ENCODE assay signal across 28 cellular contexts in the genomic region with DNA sequence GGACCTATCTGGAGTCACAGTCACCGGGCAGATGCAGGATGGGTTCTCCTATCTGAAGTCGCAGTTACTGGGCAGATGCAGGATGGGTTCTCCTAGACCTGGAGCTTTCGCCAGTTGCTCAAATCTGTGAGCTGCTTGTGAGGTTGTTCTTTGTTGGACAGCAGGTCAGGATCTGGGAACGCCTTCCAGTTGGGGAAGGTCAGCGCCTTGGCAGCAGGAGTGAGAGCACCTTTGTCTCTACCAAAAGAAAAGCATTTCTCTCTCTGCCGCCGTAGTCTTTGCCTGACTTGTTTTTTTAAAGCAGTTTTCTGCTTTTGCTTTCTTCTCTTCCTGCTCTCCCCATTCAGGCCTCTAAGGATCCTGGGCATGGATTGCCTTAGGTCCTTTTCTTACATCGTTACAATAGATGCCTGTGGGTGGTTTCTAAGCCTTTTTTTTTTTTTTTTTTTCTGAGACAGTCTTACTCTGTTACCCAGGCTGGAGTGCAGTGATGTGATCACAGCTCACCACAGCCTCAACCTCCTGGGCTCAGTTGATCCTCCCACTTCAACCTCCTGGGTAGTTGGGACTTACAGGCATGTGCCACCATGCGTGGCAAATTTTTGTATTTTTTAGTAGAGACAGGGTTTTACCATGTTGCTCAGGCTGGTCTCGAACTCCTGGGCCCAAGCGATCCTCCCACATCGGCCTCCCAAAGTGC. TPM values are rescaled to one million over a fixed set of nuclear protein-coding genes. Genes with fewer than 3 reads are reported as not detected.
DNase-seq lines count a peak whose midpoint lies in the region; ATAC-seq and TF ChIP-seq lines count a peak whose summit lies in the region.
"Had no signal": no experiment of that assay in that cellular context is flagged by ENCODE, and none has a peak within 500 bp of the region (broad histone marks: within the 10 kb centered on the region; RNA-seq: fewer than 3 reads in every experiment).

No MANE protein-coding gene starts in this region.

- no peak for TF ChIP-seq POLR2A in heart left ventricle (IDR thresholded peaks at IDR 0.05)
- no peak for TF ChIP-seq POLR2A in adrenal gland (IDR thresholded peaks at IDR 0.05)
- no peak for TF ChIP-seq POLR2A in transverse colon (IDR thresholded peaks at IDR 0.05)

- DNase-seq in cardiac muscle cell (ENCODE audit: low read depth in 1 of 2, low spot score in 1 of 2) (no peak), heart left ventricle (no peak), adrenal gland (peak in 4 of 7 donors; percentile 24 to 39 (median 36)), upper lobe of right lung (peak; percentile 6), transverse colon (no peak), HT-29 (ENCODE audit: low spot score) (no peak)
- DNase-seq in T-helper 2 cell treated with Interferon-gamma antibody and Interleukin-4, amounts not matched to agents 5 μg/mL and 100 μg/mL, for 36 hours (ENCODE audit: low spot score), result no peak
- DNase-seq: 8988T; activated CD4-positive, alpha-beta T cell treated with anti-CD3 and anti-CD28 coated beads, Interleukin-2, amount 10 ng/mL, durations not matched to agents 7 days and 5 days; activated CD8-positive, alpha-beta memory T cell treated with anti-CD3 and anti-CD28 coated beads, Interleukin-2, amount 10 ng/mL, durations not matched to agents 7 days and 5 days; activated T-cell treated with anti-CD3 and anti-CD28 coated beads, Interleukin-2, amount 50 U/mL, for 48 hours; CD4-positive, CD25-positive, alpha-beta regulatory T cell; effector CD8-positive, alpha-beta T cell; left lung; mesendoderm; NCI-H1092; NCI-H187; NCI-H345; NCI-H774; occipital lobe had no signal

- peaks cover 15% of the 10 kb centered on the region for H3K4me1 Mint-ChIP-seq in T-helper 2 cell treated with Interferon-gamma antibody and Interleukin-4, amounts not matched to agents 5 μg/mL and 100 μg/mL, for 36 hours (ENCODE audit: low read depth)

- no peaks in the 10 kb centered on the region for H3K27me3 ChIP-seq in cardiac muscle cell
- no peaks in the 10 kb centered on the region for H3K27me3 ChIP-seq in heart left ventricle
- no peaks in the 10 kb centered on the region for H3K27me3 ChIP-seq in adrenal gland
- no peaks in the 10 kb centered on the region for H3K27me3 ChIP-seq in iPS-20b (ENCODE audit: insufficient read depth, low read length)
- H3K27me3 ChIP-seq in upper lobe of right lung, result no peaks in the 10 kb centered on the region
- H3K27me3 ChIP-seq in transverse colon, result no peaks in the 10 kb centered on the region
- H3K27me3 ChIP-seq: left lung had no signal

- intact Hi-C loops in heart left ventricle (cut with DNase I), result loop anchor here in 8 of 10 donors (5.0 to 10.0 kb wide), 5 partner anchors 56 to 454 kb away; partner anchors contain the start of gene CENPS (in 4 of the 8)
- intact Hi-C loops in adrenal gland (cut with DNase I), result loop anchor here (5.0 to 10.0 kb wide), 2 partner anchors 58 to 116 kb away; partner anchors contain the start of gene CENPS (in 2 of the 2)
- intact Hi-C loops in upper lobe of right lung (cut with DNase I), result loop anchor here (10.0 kb wide), 1 partner anchor 56 kb away; the partner anchor contains the start of gene CENPS
- intact Hi-C loops in transverse colon (cut with DNase I; ENCODE audit: low total_unique reads), result no loop called here

- 74 to 79% (median 76%) methylated on average over 12 of the region's 12 CpGs for WGBS in heart left ventricle, 4 donors
- 55 to 61% (median 60%) methylated on average over 11 to 12 of the region's 12 CpGs for WGBS in adrenal gland, 4 donors
- 81 to 85% methylated on average over 6 to 12 of the region's 12 CpGs for WGBS in transverse colon (ENCODE audit: low coverage in 1 of 2), 2 donors

- no peaks in the 10 kb centered on the region for H3K9me3 Mint-ChIP-seq in T-helper 2 cell treated with Interferon-gamma antibody and Interleukin-4, amounts not matched to agents 5 μg/mL and 100 μg/mL, for 36 hours
- H3K9me3 Mint-ChIP-seq: activated CD4-positive, alpha-beta T cell treated with anti-CD3 and anti-CD28 coated beads, Interleukin-2, amount 10 ng/mL, durations not matched to agents 7 days and 5 days; stimulated activated naive CD8-positive, alpha-beta T cell treated with anti-CD3 and anti-CD28 coated beads, Interleukin-15, Interleukin-2, amounts not matched to agents 100 ng/mL and 50 ng/mL, for 24 hours had no signal

- peaks cover 11% of the 10 kb centered on the region for H3K4me1 ChIP-seq in cardiac muscle cell (ENCODE audit: low read depth)
- H3K4me1 ChIP-seq in heart left ventricle, result peaks cover 0 to 24% (median 10%) of the 10 kb centered on the region in 12 donors
- peaks cover 5 to 19% of the 10 kb centered on the region in 2 donors for H3K4me1 ChIP-seq in adrenal gland (replicated peaks in 1 of 2)
- peaks cover 3% of the 10 kb centered on the region; the same call in 1 of the 2 replicates for H3K4me1 ChIP-seq in iPS-20b (ENCODE audit: insufficient read depth, low read length)
- H3K4me1 ChIP-seq in upper lobe of right lung, result peaks cover 11% of the 10 kb centered on the region
- H3K4me1 ChIP-seq in transverse colon, result peaks cover 0 to 28% (median 20%) of the 10 kb centered on the region in 4 donors

- H3K36me3 Mint-ChIP-seq in T-helper 2 cell treated with Interferon-gamma antibody and Interleukin-4, amounts not matched to agents 5 μg/mL and 100 μg/mL, for 36 hours (ENCODE audit: low read depth), result peaks cover 8% of the 10 kb centered on the region

- no peak for TF ChIP-seq CTCF in cardiac muscle cell (IDR thresholded peaks at IDR 0.05; ENCODE audit: low read depth, low read length)
- no peak for TF ChIP-seq CTCF in heart left ventricle (IDR thresholded peaks at IDR 0.05)
- TF ChIP-seq CTCF in adrenal gland (IDR thresholded peaks at IDR 0.05), result no peak
- no peak for TF ChIP-seq CTCF in upper lobe of right lung (IDR thresholded peaks at IDR 0.05)
- no peak for TF ChIP-seq CTCF in transverse colon (IDR thresholded peaks at IDR 0.05)

- no peak for TF ChIP-seq EP300 in transverse colon (IDR thresholded peaks at IDR 0.05; ENCODE audit: low read depth)

- in situ Hi-C loops in transverse colon (cut with MboI; ENCODE audit: low pct_ligation_motif_present in 1 of 4, low pct_unique_long_range_greater_than_20kb in 1 of 4, low sequenced_read_pairs in 3 of 4), result loop anchor here in 1 of 4 donors (10.0 kb wide), 1 partner anchor 56 kb away; the partner anchor contains the start of gene CENPS

- no peaks in the 10 kb centered on the region for H3K27me3 Mint-ChIP-seq in T-helper 2 cell treated with Interferon-gamma antibody and Interleukin-4, amounts not matched to agents 5 μg/mL and 100 μg/mL, for 36 hours (ENCODE audit: low read depth)
- H3K27me3 Mint-ChIP-seq: activated CD4-positive, alpha-beta T cell treated with anti-CD3 and anti-CD28 coated beads, Interleukin-2, amount 10 ng/mL, durations not matched to agents 7 days and 5 days; activated CD8-positive, alpha-beta memory T cell treated with anti-CD3 and anti-CD28 coated beads, Interleukin-2, amount 10 ng/mL, durations not matched to agents 7 days and 5 days; CD4-positive, CD25-positive, alpha-beta regulatory T cell; stimulated activated naive CD8-positive, alpha-beta T cell treated with anti-CD3 and anti-CD28 coated beads, Interleukin-15, Interleukin-2, amounts not matched to agents 100 ng/mL and 50 ng/mL, for 24 hours had no signal

- no peaks in the 10 kb centered on the region for H3K36me3 ChIP-seq in cardiac muscle cell
- H3K36me3 ChIP-seq in heart left ventricle, result peaks cover 0 to 11% (median 3%) of the 10 kb centered on the region in 9 donors
- H3K36me3 ChIP-seq in adrenal gland (replicated peaks in 1 of 2), result no peaks in the 10 kb centered on the region
- no peaks in the 10 kb centered on the region for H3K36me3 ChIP-seq in iPS-20b (ENCODE audit: insufficient read depth, low read depth, low read length)
- no peaks in the 10 kb centered on the region for H3K36me3 ChIP-seq in upper lobe of right lung
- H3K36me3 ChIP-seq in transverse colon, result no peaks in the 10 kb centered on the region
- H3K36me3 ChIP-seq: left lung, thoracic aorta had no signal

- H3K4me3 Mint-ChIP-seq in T-helper 2 cell treated with Interferon-gamma antibody and Interleukin-4, amounts not matched to agents 5 μg/mL and 100 μg/mL, for 36 hours, result no peak overlapping the region
- H3K4me3 Mint-ChIP-seq: activated CD4-positive, alpha-beta T cell treated with anti-CD3 and anti-CD28 coated beads, Interleukin-2, amount 10 ng/mL, durations not matched to agents 7 days and 5 days; activated CD8-positive, alpha-beta memory T cell treated with anti-CD3 and anti-CD28 coated beads, Interleukin-2, amount 10 ng/mL, durations not matched to agents 7 days and 5 days; CD4-positive, CD25-positive, alpha-beta regulatory T cell; stimulated activated naive CD8-positive, alpha-beta T cell treated with anti-CD3 and anti-CD28 coated beads, Interleukin-15, Interleukin-2, amounts not matched to agents 100 ng/mL and 50 ng/mL, for 24 hours had no signal

- peak overlapping the region; percentile 67 for H3K27ac ChIP-seq in cardiac muscle cell
- H3K27ac ChIP-seq in heart left ventricle, result no peak overlapping the region
- peak overlapping the region in 2 of 5 donors; percentile 1 to 53 for H3K27ac ChIP-seq in adrenal gland
- H3K27ac ChIP-seq in iPS-20b (ENCODE audit: low read length), result no peak overlapping the region
- H3K27ac ChIP-seq in upper lobe of right lung, result no peak overlapping the region
- no peak overlapping the region for H3K27ac ChIP-seq in transverse colon
- H3K27ac ChIP-seq: left lung, RWPE1, thoracic aorta had no signal

- no peak for ATAC-seq in heart left ventricle
- ATAC-seq in upper lobe of right lung, result no peak
- ATAC-seq: activated CD8-positive, alpha-beta memory T cell treated with anti-CD3 and anti-CD28 coated beads, Interleukin-2, amount 10 ng/mL, durations not matched to agents 7 days and 5 days; left lung had no signal

- no peak overlapping the region for H3K27ac Mint-ChIP-seq in T-helper 2 cell treated with Interferon-gamma antibody and Interleukin-4, amounts not matched to agents 5 μg/mL and 100 μg/mL, for 36 hours
- H3K27ac Mint-ChIP-seq: activated CD4-positive, alpha-beta T cell treated with anti-CD3 and anti-CD28 coated beads, Interleukin-2, amount 10 ng/mL, durations not matched to agents 7 days and 5 days; CD4-positive, CD25-positive, alpha-beta regulatory T cell; stimulated activated naive CD8-positive, alpha-beta T cell treated with anti-CD3 and anti-CD28 coated beads, Interleukin-15, Interleukin-2, amounts not matched to agents 100 ng/mL and 50 ng/mL, for 24 hours had no signal

- H3K9me3 ChIP-seq in cardiac muscle cell (ENCODE audit: low read depth), result no peaks in the 10 kb centered on the region
- peaks cover 0 to 10% (median 0%) of the 10 kb centered on the region in 12 donors for H3K9me3 ChIP-seq in heart left ventricle
- H3K9me3 ChIP-seq in adrenal gland (replicated peaks in 1 of 3), result no peaks in the 10 kb centered on the region
- H3K9me3 ChIP-seq in iPS-20b (ENCODE audit: insufficient read depth, low read depth, low read length), result no peaks in the 10 kb centered on the region
- H3K9me3 ChIP-seq in upper lobe of right lung, result no peaks in the 10 kb centered on the region
- H3K9me3 ChIP-seq in transverse colon, result no peaks in the 10 kb centered on the region
- H3K9me3 ChIP-seq: thoracic aorta had no signal

- 0 out of 2 replicates have a peak overlapping the region, but pooled peaks have one; percentile 0 for H3K9ac ChIP-seq in iPS-20b (ENCODE audit: low read depth, low read length)

- H3K4me3 ChIP-seq in cardiac muscle cell, result no peak overlapping the region
- H3K4me3 ChIP-seq in heart left ventricle, result no peak overlapping the region
- H3K4me3 ChIP-seq in adrenal gland, result no peak overlapping the region
- no peak overlapping the region for H3K4me3 ChIP-seq in iPS-20b (ENCODE audit: low read length)
- H3K4me3 ChIP-seq in upper lobe of right lung, result no peak overlapping the region
- no peak overlapping the region for H3K4me3 ChIP-seq in transverse colon
- H3K4me3 ChIP-seq: left lung, thoracic aorta had no signal

RNA-seq across cellular contexts. Expression of gene PEX14, which starts 15.7 kb away (rescaled TPM):
- total RNA-seq in cardiac muscle cell, result 29.2 and 32.1 TPM in 2 replicates
- 25.0 and 25.7 TPM in 2 replicates for polyA plus RNA-seq in cardiac muscle cell
- 10 to 100 TPM; 14.9 to 25.1 (median 19.6) TPM for total RNA-seq in heart left ventricle
- polyA plus RNA-seq in heart left ventricle, result 10 to 100 TPM; 24.2 to 28.7 TPM
- total RNA-seq in adrenal gland, result 10 to 100 TPM in 6 of 8 donors, 1 to 10 TPM in 2; 9.7 to 23.9 (median 18.1) TPM
- polyA plus RNA-seq in adrenal gland, result 10 to 100 TPM; 15.7 to 19.5 (median 19.5) TPM
- 25.8 TPM for total RNA-seq in upper lobe of right lung
- total RNA-seq in transverse colon, result 10 to 100 TPM in 3 of 4 donors, 1 to 10 TPM in 1; 2.4 to 16.5 (median 12.6) TPM
- total RNA-seq in HT-29 (2014; rRNA removed; shearing (Covaris generic)), result 22.2 and 26.6 TPM in 2 replicates

RNA-seq across cellular contexts. Expression of gene DFFA, which starts 18.1 kb away (rescaled TPM):
- total RNA-seq in cardiac muscle cell (42.0 and 53.6 TPM in 2 replicates), heart left ventricle (10 to 100 TPM; 16.0 to 27.6 (median 24.5) TPM), adrenal gland (10 to 100 TPM; 22.5 to 42.1 (median 35.6) TPM), upper lobe of right lung (36.9 TPM), transverse colon (10 to 100 TPM in 3 of 4 donors, 1 to 10 TPM in 1; 7.5 to 31.6 (median 17.1) TPM)
- polyA plus RNA-seq in cardiac muscle cell (47.5 and 69.4 TPM in 2 replicates), heart left ventricle (10 to 100 TPM; 10.4 to 26.0 TPM), adrenal gland (10 to 100 TPM; 13.0 to 35.2 (median 13.0) TPM)
- 41.2 and 43.2 TPM in 2 replicates for total RNA-seq in HT-29 (2014; rRNA removed; shearing (Covaris generic))

RNA-seq across cellular contexts. Expression of gene CORT, which starts 40.6 kb away (rescaled TPM):
- 2.3 and 3.1 TPM in 2 replicates for total RNA-seq in cardiac muscle cell
- 1.2 and 2.3 TPM in 2 replicates for polyA plus RNA-seq in cardiac muscle cell
- total RNA-seq in heart left ventricle, result under 1 TPM in 2 of 9 donors, not detected in 7; 0.19 to 0.37 TPM
- not detected for polyA plus RNA-seq in heart left ventricle
- under 1 TPM in 3 of 8 donors, not detected in 5; 0.44 to 0.53 (median 0.46) TPM for total RNA-seq in adrenal gland
- polyA plus RNA-seq in adrenal gland, result 1 to 10 TPM in 1 of 3 donors, under 1 TPM in 1, not detected in 1; 0.67 to 1.4 TPM
- total RNA-seq in upper lobe of right lung, result not detected
- total RNA-seq in transverse colon, result 1 to 10 TPM in 3 of 4 donors, not detected in 1; 1.1 to 6.4 (median 2.6) TPM
- total RNA-seq in HT-29 (2014; rRNA removed; shearing (Covaris generic)), result 0.23 TPM in 1 of 2 replicates, not detected in the other
- total RNA-seq: CD4-positive, CD25-positive, alpha-beta regulatory T cell; epithelial cell of proximal tubule; fibroblast of villous mesenchyme; SK-MEL-5; T-helper 1 cell treated with Interleukin-12 subunit alpha and Interleukin-12 subunit beta and Interleukin-4 antibody, amounts not matched to agents 30 ng/mL and 1 ng/mL, for 36 hours; thoracic aorta had no signal
- polyA plus RNA-seq: CD4-positive, CD25-positive, alpha-beta regulatory T cell had no signal

Comparison
In these comparisons a context has a peak if more than half of its experiments do, and no peak if none do; other contexts are left out.
1. DNase-seq: peak in adrenal gland (4 of 7) and upper lobe of right lung (single experiment); none in cardiac muscle cell (0 of 2), heart left ventricle (0 of 5), transverse colon (single experiment), T-helper 2 cell treated with Interferon-gamma antibody and Interleukin-4, amounts not matched to agents 5 μg/mL and 100 μg/mL, for 36 hours (single experiment) and HT-29 (single experiment).